In genomic region chr11:102120437-102120935, GRCh38 we compare ENCODE assay signal across 17 cellular contexts. TPM values are rescaled to one million over a fixed set of nuclear protein-coding genes. Genes with fewer than 3 reads are reported as not detected.
DNase-seq lines count a peak whose midpoint lies in the region; ATAC-seq and TF ChIP-seq lines count a peak whose summit lies in the region.
"Had no signal": no experiment of that assay in that cellular context is flagged by ENCODE, and none has a peak within 500 bp of the region (broad histone marks: within the 10 kb centered on the region; RNA-seq: fewer than 3 reads in every experiment).

No MANE protein-coding gene starts in this region.

- no peak overlapping the region for H2AFZ ChIP-seq in osteoblast (ENCODE audit: low read length)

- CTCF ChIA-PET in Panc1 (lab: Charles Lee) (no interaction called here), T-cell (lab: Charles Lee) (no interaction called here)

- no peaks in the 10 kb centered on the region for H3K4me1 Mint-ChIP-seq in stimulated activated effector memory CD8-positive, alpha-beta T cell treated with anti-CD3 and anti-CD28 coated beads, Interleukin-12 subunit alpha, Interleukin-12 subunit beta, amount 100 ng/mL, for 72 hours
- H3K4me1 Mint-ChIP-seq in T-cell: peaks cover 0 to 5% (median 4%) of the 10 kb centered on the region in 3 donors
- H3K4me1 Mint-ChIP-seq: stimulated activated memory B cell treated with anti-CD40 and anti-IgM and Interleukin-4, amounts not matched to agents 10 μg/mL and 1 μg/mL and 100 μg/mL, for 72 hours had no signal

- H3K4me1 ChIP-seq in Panc1 (ENCODE audit: control insufficient read depth, insufficient read depth, low read length) (peaks cover 61% of the 10 kb centered on the region), osteoblast (ENCODE audit: insufficient read depth, low read length) (peaks cover 57% of the 10 kb centered on the region)
- H3K4me1 ChIP-seq: BE2C had no signal

- in situ Hi-C loops in Panc1 (cut with HindIII; ENCODE audit: low pct_unique_long_range_greater_than_20kb, low sequenced_read_pairs): no loop called here

- no peaks in the 10 kb centered on the region for H3K36me3 Mint-ChIP-seq in stimulated activated effector memory CD8-positive, alpha-beta T cell treated with anti-CD3 and anti-CD28 coated beads, Interleukin-12 subunit alpha, Interleukin-12 subunit beta, amount 100 ng/mL, for 72 hours
- no peaks in the 10 kb centered on the region for H3K36me3 Mint-ChIP-seq in T-cell
- H3K36me3 Mint-ChIP-seq: activated naive CD4-positive, alpha-beta T cell treated with anti-CD3 and anti-CD28 coated beads, Interleukin-2, amount 10 ng/mL, durations not matched to agents 7 days and 5 days; stimulated activated memory B cell treated with anti-CD40 and anti-IgM and Interleukin-4, amounts not matched to agents 10 μg/mL and 1 μg/mL and 100 μg/mL, for 72 hours had no signal

- peak overlapping the region; percentile 65 for H3K4me2 ChIP-seq in osteoblast (ENCODE audit: insufficient read depth, low read length)

- H3K36me3 ChIP-seq in Panc1 (ENCODE audit: control insufficient read depth, insufficient read depth, low read length): peaks cover 20% of the 10 kb centered on the region; the same call in 1 of the 2 replicates
- H3K36me3 ChIP-seq in osteoblast (ENCODE audit: insufficient read depth, low read length): peaks cover 6% of the 10 kb centered on the region
- H3K36me3 ChIP-seq: BE2C had no signal

- H3K9me3 ChIP-seq in Panc1 (ENCODE audit: control insufficient read depth, insufficient read depth, low read depth, low read length): no peaks in the 10 kb centered on the region
- no peaks in the 10 kb centered on the region for H3K9me3 ChIP-seq in osteoblast (ENCODE audit: low read depth, low read length)
- H3K9me3 ChIP-seq: BE2C, lower lobe of right lung had no signal

- H3K27me3 Mint-ChIP-seq in T-cell: peaks cover 38 to 41% of the 10 kb centered on the region in 2 donors

- H3K27ac ChIP-seq in Panc1 (ENCODE audit: low read length): peak overlapping the region; percentile 67
- peak overlapping the region; percentile 67 for H3K27ac ChIP-seq in epithelial cell of prostate
- peak overlapping the region; percentile 60 for H3K27ac ChIP-seq in osteoblast (ENCODE audit: low read depth, low read length)

- no peak overlapping the region for H3K27ac Mint-ChIP-seq in stimulated activated effector memory CD8-positive, alpha-beta T cell treated with anti-CD3 and anti-CD28 coated beads, Interleukin-12 subunit alpha, Interleukin-12 subunit beta, amount 100 ng/mL, for 72 hours
- H3K27ac Mint-ChIP-seq in T-cell: no peak overlapping the region
- H3K27ac Mint-ChIP-seq: activated naive CD4-positive, alpha-beta T cell treated with anti-CD3 and anti-CD28 coated beads, Interleukin-2, amount 10 ng/mL, durations not matched to agents 7 days and 5 days; stimulated activated memory B cell treated with anti-CD40 and anti-IgM and Interleukin-4, amounts not matched to agents 10 μg/mL and 1 μg/mL and 100 μg/mL, for 72 hours had no signal

- TSS peak; percentile 23 for BruUV-seq in Panc1 (replicated peaks; lab: Mats Ljungman, UMichigan)

- H3K4me3 ChIP-seq in Panc1 (ENCODE audit: low read depth in 2 of 2, low read length in 2 of 2): no peak overlapping the region
- peak overlapping the region; percentile 18 for H3K4me3 ChIP-seq in osteoblast (ENCODE audit: insufficient read depth, low read length)
- H3K4me3 ChIP-seq: lower lobe of right lung had no signal

- H3K4me3 Mint-ChIP-seq in stimulated activated effector memory CD8-positive, alpha-beta T cell treated with anti-CD3 and anti-CD28 coated beads, Interleukin-12 subunit alpha, Interleukin-12 subunit beta, amount 100 ng/mL, for 72 hours: no peak overlapping the region
- no peak overlapping the region for H3K4me3 Mint-ChIP-seq in T-cell
- H3K4me3 Mint-ChIP-seq: activated naive CD4-positive, alpha-beta T cell treated with anti-CD3 and anti-CD28 coated beads, Interleukin-2, amount 10 ng/mL, durations not matched to agents 7 days and 5 days; stimulated activated memory B cell treated with anti-CD40 and anti-IgM and Interleukin-4, amounts not matched to agents 10 μg/mL and 1 μg/mL and 100 μg/mL, for 72 hours had no signal

- no peak for TF ChIP-seq CTCF in Panc1 (IDR thresholded peaks at IDR 0.05)
- no peak for TF ChIP-seq CTCF in osteoblast (IDR thresholded peaks at IDR 0.05; ENCODE audit: extremely low read depth, low read depth, low read length)

- H3K9me3 Mint-ChIP-seq in stimulated activated effector memory CD8-positive, alpha-beta T cell treated with anti-CD3 and anti-CD28 coated beads, Interleukin-12 subunit alpha, Interleukin-12 subunit beta, amount 100 ng/mL, for 72 hours: no peaks in the 10 kb centered on the region
- peaks cover 0 to 4% (median 0%) of the 10 kb centered on the region in 3 donors for H3K9me3 Mint-ChIP-seq in T-cell
- H3K9me3 Mint-ChIP-seq: activated naive CD4-positive, alpha-beta T cell treated with anti-CD3 and anti-CD28 coated beads, Interleukin-2, amount 10 ng/mL, durations not matched to agents 7 days and 5 days had no signal

- H3K27me3 ChIP-seq in Panc1 (ENCODE audit: control insufficient read depth, insufficient read depth, low read length) (no peaks in the 10 kb centered on the region), osteoblast (ENCODE audit: insufficient read depth, low read length) (no peaks in the 10 kb centered on the region)

- peaks cover 49% of the 10 kb centered on the region for H4K20me1 ChIP-seq in osteoblast (ENCODE audit: insufficient read depth, low read length)

- intact Hi-C loops in Panc1 (cut with micrococcal nuclease; ENCODE audit: unreplicated experiment): no loop called here

- DNase-seq in EL (peak; percentile 59), Panc1 (ENCODE audit: low read depth, low spot score) (no peak), epithelial cell of prostate (ENCODE audit: low read depth, low spot score) (no peak), osteoblast (ENCODE audit: insufficient read length, low spot score, missing footprints) (no peak), T-cell (no peak)
- DNase-seq in stimulated activated effector memory CD8-positive, alpha-beta T cell treated with anti-CD3 and anti-CD28 coated beads, Interleukin-12 subunit alpha, Interleukin-12 subunit beta, amount 100 ng/mL, for 72 hours (ENCODE audit: low spot score in 2 of 2): no peak
- DNase-seq: activated naive CD4-positive, alpha-beta T cell treated with anti-CD3 and anti-CD28 coated beads, Interleukin-2, amount 10 ng/mL, durations not matched to agents 7 days and 5 days; BE2C; H7; lower lobe of right lung; NCI-H1436; NCI-H524 treated with DMSO at 0.1 percent for 48 hours; T1000 had no signal

- POLR2A ChIA-PET in Panc1 (lab: Charles Lee) (interaction anchor here (0.7 to 1.2 kb wide), 2 partner anchors 73 to 154 kb away, joined by 3 to 4 read pairs; partner anchors contain the start of gene CFAP300), T-cell (lab: Charles Lee) (no interaction called here)

- peak; percentile 70 for ATAC-seq in Panc1
- no peak for ATAC-seq in GM18498 (IDR thresholded peaks at IDR 0.05; ENCODE audit: unreplicated experiment)
- no peak for ATAC-seq in stimulated activated effector memory CD8-positive, alpha-beta T cell treated with anti-CD3 and anti-CD28 coated beads, Interleukin-12 subunit alpha, Interleukin-12 subunit beta, amount 100 ng/mL, for 72 hours
- ATAC-seq in T-cell (replicated peaks in 1 of 4): no peak
- no peak for ATAC-seq in HG03025 (IDR thresholded peaks at IDR 0.05; ENCODE audit: low FRiP score, unreplicated experiment)
- ATAC-seq: Right ventricle myocardium inferior; stimulated activated memory B cell treated with anti-CD40 and anti-IgM and Interleukin-4, amounts not matched to agents 10 μg/mL and 1 μg/mL and 100 μg/mL, for 72 hours had no signal

- peaks cover 100% of the 10 kb centered on the region for H3K79me2 ChIP-seq in osteoblast (ENCODE audit: insufficient read depth, low read length)

RNA-seq across cellular contexts. Expression of gene YAP1, which starts 10.2 kb away (rescaled TPM):
- total RNA-seq in Panc1 (2021; ENCODE audit: unreplicated experiment): 158 TPM
- 103 TPM for polyA plus RNA-seq in Panc1 (2012; ENCODE audit: insufficient read length)
- 156 and 174 TPM in 2 replicates for total RNA-seq in osteoblast
- total RNA-seq in T-cell: under 1 TPM; 0.23 to 0.86 (median 0.63) TPM

Comparison
In these comparisons a context has a peak if more than half of its experiments do, and no peak if none do; other contexts are left out.
1. RNA of gene YAP1, which starts 10.2 kb away (total RNA-seq): 156 to 174 TPM in osteoblast and 158 TPM in Panc1 (single experiment); 0.23 to 0.86 TPM in T-cell; every median in the first group is over 10 times any median in the second.
2. Peak in every context shown above with its lines, with median percentiles within 50 percentile points of each other: H3K27ac ChIP-seq.